In the genomic region with DNA sequence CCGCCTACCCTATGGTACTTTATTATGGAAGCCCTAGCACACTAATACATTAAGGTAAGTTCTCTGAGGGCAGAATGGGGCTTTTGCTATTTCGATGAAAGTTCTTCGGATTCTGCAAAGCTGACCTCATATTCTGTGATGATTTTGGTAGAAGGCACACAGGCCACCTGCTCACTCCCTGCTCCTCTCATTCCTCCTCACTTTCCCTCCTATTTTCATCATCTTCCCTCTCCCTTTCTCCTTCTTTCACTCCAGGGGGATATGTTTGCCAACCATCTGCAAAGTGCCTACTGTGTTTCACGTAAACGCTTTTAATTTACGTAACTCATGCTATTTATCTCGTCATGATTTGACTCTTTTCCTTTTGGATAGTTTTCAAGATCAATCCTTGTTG, we compare ENCODE assay signal across 2 cellular contexts.
TF ChIP-seq lines count a peak whose summit lies in the region.

No MANE protein-coding gene starts in this region.

TF ChIP-seq in SK-N-SH, 30 proteins besides CTCF, POLR2A, EP300 and RAD21 (continued from another document):
- TF ChIP-seq, protein P1, sequence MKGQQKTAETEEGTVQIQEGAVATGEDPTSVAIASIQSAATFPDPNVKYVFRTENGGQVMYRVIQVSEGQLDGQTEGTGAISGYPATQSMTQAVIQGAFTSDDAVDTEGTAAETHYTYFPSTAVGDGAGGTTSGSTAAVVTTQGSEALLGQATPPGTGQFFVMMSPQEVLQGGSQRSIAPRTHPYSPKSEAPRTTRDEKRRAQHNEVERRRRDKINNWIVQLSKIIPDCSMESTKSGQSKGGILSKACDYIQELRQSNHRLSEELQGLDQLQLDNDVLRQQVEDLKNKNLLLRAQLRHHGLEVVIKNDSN (IDR thresholded peaks at IDR 0.05; ENCODE audit: borderline replicate concordance, low read depth) = no peak
- TF ChIP-seq, protein P2, sequence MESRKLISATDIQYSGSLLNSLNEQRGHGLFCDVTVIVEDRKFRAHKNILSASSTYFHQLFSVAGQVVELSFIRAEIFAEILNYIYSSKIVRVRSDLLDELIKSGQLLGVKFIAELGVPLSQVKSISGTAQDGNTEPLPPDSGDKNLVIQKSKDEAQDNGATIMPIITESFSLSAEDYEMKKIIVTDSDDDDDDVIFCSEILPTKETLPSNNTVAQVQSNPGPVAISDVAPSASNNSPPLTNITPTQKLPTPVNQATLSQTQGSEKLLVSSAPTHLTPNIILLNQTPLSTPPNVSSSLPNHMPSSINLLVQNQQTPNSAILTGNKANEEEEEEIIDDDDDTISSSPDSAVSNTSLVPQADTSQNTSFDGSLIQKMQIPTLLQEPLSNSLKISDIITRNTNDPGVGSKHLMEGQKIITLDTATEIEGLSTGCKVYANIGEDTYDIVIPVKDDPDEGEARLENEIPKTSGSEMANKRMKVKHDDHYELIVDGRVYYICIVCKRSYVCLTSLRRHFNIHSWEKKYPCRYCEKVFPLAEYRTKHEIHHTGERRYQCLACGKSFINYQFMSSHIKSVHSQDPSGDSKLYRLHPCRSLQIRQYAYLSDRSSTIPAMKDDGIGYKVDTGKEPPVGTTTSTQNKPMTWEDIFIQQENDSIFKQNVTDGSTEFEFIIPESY (IDR thresholded peaks at IDR 0.05; ENCODE audit: borderline replicate concordance, low read depth) = no peak
- TF ChIP-seq, protein P3, sequence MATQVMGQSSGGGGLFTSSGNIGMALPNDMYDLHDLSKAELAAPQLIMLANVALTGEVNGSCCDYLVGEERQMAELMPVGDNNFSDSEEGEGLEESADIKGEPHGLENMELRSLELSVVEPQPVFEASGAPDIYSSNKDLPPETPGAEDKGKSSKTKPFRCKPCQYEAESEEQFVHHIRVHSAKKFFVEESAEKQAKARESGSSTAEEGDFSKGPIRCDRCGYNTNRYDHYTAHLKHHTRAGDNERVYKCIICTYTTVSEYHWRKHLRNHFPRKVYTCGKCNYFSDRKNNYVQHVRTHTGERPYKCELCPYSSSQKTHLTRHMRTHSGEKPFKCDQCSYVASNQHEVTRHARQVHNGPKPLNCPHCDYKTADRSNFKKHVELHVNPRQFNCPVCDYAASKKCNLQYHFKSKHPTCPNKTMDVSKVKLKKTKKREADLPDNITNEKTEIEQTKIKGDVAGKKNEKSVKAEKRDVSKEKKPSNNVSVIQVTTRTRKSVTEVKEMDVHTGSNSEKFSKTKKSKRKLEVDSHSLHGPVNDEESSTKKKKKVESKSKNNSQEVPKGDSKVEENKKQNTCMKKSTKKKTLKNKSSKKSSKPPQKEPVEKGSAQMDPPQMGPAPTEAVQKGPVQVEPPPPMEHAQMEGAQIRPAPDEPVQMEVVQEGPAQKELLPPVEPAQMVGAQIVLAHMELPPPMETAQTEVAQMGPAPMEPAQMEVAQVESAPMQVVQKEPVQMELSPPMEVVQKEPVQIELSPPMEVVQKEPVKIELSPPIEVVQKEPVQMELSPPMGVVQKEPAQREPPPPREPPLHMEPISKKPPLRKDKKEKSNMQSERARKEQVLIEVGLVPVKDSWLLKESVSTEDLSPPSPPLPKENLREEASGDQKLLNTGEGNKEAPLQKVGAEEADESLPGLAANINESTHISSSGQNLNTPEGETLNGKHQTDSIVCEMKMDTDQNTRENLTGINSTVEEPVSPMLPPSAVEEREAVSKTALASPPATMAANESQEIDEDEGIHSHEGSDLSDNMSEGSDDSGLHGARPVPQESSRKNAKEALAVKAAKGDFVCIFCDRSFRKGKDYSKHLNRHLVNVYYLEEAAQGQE (IDR thresholded peaks at IDR 0.05; ENCODE audit: low read depth, low read length) = no peak
- no peak for TF ChIP-seq TAF1 (IDR thresholded peaks at IDR 0.05; ENCODE audit: borderline replicate concordance, low read depth, low read length)
- TF ChIP-seq, protein P4, sequence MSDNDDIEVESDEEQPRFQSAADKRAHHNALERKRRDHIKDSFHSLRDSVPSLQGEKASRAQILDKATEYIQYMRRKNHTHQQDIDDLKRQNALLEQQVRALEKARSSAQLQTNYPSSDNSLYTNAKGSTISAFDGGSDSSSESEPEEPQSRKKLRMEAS (IDR thresholded peaks at IDR 0.05; ENCODE audit: low read depth) = no peak
- no peak for TF ChIP-seq TEAD4 (IDR thresholded peaks at IDR 0.05; ENCODE audit: borderline replicate concordance, insufficient read depth)
- TF ChIP-seq FOXM1 (IDR thresholded peaks at IDR 0.05; ENCODE audit: low read depth) = no peak
- TF ChIP-seq JUND (IDR thresholded peaks at IDR 0.05) = no peak
- no peak for TF ChIP-seq EZH2phosphoT487 (IDR thresholded peaks at IDR 0.05; ENCODE audit: borderline replicate concordance, low read depth)
- TF ChIP-seq POLR2AphosphoS5 (IDR thresholded peaks at IDR 0.05; ENCODE audit: low read depth, low read length) = no peak
- no peak for TF ChIP-seq RXRA (IDR thresholded peaks at IDR 0.05; ENCODE audit: borderline replicate concordance, low read depth)
- TF ChIP-seq TCF12 (IDR thresholded peaks at IDR 0.05) = no peak
- no peak for TF ChIP-seq FOSL2 (IDR thresholded peaks at IDR 0.05; ENCODE audit: borderline replicate concordance, low read depth)
- TF ChIP-seq MEF2A (IDR thresholded peaks at IDR 0.05; ENCODE audit: borderline replicate concordance, low read depth) = no peak
- no peak for TF ChIP-seq ELF1 (IDR thresholded peaks at IDR 0.05)
- TF ChIP-seq, protein P5, sequence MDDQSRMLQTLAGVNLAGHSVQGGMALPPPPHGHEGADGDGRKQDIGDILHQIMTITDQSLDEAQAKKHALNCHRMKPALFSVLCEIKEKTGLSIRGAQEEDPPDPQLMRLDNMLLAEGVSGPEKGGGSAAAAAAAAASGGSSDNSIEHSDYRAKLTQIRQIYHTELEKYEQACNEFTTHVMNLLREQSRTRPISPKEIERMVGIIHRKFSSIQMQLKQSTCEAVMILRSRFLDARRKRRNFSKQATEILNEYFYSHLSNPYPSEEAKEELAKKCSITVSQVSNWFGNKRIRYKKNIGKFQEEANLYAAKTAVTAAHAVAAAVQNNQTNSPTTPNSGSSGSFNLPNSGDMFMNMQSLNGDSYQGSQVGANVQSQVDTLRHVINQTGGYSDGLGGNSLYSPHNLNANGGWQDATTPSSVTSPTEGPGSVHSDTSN (IDR thresholded peaks at IDR 0.05) = no peak
- no peak for TF ChIP-seq NRF1 (IDR thresholded peaks at IDR 0.05; ENCODE audit: low read depth, low read length)

TF ChIP-seq in SK-N-SH treated with all-trans-retinoic acid at 6 μM for 48 hours, 23 proteins besides CTCF, POLR2A, EP300 and RAD21 (continued from another document):
- TF ChIP-seq, protein P6, sequence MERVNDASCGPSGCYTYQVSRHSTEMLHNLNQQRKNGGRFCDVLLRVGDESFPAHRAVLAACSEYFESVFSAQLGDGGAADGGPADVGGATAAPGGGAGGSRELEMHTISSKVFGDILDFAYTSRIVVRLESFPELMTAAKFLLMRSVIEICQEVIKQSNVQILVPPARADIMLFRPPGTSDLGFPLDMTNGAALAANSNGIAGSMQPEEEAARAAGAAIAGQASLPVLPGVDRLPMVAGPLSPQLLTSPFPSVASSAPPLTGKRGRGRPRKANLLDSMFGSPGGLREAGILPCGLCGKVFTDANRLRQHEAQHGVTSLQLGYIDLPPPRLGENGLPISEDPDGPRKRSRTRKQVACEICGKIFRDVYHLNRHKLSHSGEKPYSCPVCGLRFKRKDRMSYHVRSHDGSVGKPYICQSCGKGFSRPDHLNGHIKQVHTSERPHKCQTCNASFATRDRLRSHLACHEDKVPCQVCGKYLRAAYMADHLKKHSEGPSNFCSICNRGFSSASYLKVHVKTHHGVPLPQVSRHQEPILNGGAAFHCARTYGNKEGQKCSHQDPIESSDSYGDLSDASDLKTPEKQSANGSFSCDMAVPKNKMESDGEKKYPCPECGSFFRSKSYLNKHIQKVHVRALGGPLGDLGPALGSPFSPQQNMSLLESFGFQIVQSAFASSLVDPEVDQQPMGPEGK (CRISPR knock-in tag; IDR thresholded peaks at IDR 0.05; ENCODE audit: borderline replicate concordance) = no peak
- TF ChIP-seq ISL1 (CRISPR knock-in tag; IDR thresholded peaks at IDR 0.05) = no peak
- TF ChIP-seq ZNF565 (CRISPR knock-in tag; conservative IDR thresholded peaks at IDR 0.05; ENCODE audit: low read depth) = no peak
- no peak for TF ChIP-seq ZNF70 (CRISPR knock-in tag; IDR thresholded peaks at IDR 0.05)
- TF ChIP-seq, protein P7, sequence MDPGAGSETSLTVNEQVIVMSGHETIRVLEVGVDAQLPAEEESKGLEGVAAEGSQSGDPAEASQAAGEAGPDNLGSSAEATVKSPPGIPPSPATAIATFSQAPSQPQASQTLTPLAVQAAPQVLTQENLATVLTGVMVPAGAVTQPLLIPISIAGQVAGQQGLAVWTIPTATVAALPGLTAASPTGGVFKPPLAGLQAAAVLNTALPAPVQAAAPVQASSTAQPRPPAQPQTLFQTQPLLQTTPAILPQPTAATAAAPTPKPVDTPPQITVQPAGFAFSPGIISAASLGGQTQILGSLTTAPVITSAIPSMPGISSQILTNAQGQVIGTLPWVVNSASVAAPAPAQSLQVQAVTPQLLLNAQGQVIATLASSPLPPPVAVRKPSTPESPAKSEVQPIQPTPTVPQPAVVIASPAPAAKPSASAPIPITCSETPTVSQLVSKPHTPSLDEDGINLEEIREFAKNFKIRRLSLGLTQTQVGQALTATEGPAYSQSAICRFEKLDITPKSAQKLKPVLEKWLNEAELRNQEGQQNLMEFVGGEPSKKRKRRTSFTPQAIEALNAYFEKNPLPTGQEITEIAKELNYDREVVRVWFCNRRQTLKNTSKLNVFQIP (CRISPR knock-in tag; IDR thresholded peaks at IDR 0.05; ENCODE audit: borderline replicate concordance, low read depth) = no peak
- TF ChIP-seq, protein P8, sequence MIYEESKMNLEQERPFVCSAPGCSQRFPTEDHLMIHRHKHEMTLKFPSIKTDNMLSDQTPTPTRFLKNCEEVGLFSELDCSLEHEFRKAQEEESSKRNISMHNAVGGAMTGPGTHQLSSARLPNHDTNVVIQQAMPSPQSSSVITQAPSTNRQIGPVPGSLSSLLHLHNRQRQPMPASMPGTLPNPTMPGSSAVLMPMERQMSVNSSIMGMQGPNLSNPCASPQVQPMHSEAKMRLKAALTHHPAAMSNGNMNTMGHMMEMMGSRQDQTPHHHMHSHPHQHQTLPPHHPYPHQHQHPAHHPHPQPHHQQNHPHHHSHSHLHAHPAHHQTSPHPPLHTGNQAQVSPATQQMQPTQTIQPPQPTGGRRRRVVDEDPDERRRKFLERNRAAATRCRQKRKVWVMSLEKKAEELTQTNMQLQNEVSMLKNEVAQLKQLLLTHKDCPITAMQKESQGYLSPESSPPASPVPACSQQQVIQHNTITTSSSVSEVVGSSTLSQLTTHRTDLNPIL (CRISPR knock-in tag; IDR thresholded peaks at IDR 0.05; ENCODE audit: low read depth) = no peak
- TF ChIP-seq, protein P9, sequence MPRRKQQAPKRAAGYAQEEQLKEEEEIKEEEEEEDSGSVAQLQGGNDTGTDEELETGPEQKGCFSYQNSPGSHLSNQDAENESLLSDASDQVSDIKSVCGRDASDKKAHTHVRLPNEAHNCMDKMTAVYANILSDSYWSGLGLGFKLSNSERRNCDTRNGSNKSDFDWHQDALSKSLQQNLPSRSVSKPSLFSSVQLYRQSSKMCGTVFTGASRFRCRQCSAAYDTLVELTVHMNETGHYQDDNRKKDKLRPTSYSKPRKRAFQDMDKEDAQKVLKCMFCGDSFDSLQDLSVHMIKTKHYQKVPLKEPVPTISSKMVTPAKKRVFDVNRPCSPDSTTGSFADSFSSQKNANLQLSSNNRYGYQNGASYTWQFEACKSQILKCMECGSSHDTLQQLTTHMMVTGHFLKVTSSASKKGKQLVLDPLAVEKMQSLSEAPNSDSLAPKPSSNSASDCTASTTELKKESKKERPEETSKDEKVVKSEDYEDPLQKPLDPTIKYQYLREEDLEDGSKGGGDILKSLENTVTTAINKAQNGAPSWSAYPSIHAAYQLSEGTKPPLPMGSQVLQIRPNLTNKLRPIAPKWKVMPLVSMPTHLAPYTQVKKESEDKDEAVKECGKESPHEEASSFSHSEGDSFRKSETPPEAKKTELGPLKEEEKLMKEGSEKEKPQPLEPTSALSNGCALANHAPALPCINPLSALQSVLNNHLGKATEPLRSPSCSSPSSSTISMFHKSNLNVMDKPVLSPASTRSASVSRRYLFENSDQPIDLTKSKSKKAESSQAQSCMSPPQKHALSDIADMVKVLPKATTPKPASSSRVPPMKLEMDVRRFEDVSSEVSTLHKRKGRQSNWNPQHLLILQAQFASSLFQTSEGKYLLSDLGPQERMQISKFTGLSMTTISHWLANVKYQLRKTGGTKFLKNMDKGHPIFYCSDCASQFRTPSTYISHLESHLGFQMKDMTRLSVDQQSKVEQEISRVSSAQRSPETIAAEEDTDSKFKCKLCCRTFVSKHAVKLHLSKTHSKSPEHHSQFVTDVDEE (CRISPR knock-in tag; IDR thresholded peaks at IDR 0.05) = no peak
- no peak for TF ChIP-seq TCF4 (CRISPR knock-in tag; IDR thresholded peaks at IDR 0.05; ENCODE audit: borderline replicate concordance)
- TF ChIP-seq, protein P10, sequence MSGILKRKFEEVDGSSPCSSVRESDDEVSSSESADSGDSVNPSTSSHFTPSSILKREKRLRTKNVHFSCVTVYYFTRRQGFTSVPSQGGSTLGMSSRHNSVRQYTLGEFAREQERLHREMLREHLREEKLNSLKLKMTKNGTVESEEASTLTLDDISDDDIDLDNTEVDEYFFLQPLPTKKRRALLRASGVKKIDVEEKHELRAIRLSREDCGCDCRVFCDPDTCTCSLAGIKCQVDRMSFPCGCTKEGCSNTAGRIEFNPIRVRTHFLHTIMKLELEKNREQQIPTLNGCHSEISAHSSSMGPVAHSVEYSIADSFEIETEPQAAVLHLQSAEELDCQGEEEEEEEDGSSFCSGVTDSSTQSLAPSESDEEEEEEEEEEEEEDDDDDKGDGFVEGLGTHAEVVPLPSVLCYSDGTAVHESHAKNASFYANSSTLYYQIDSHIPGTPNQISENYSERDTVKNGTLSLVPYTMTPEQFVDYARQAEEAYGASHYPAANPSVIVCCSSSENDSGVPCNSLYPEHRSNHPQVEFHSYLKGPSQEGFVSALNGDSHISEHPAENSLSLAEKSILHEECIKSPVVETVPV (CRISPR knock-in tag; IDR thresholded peaks at IDR 0.05) = no peak
- TF ChIP-seq SNAI2 (CRISPR knock-in tag; IDR thresholded peaks at IDR 0.05) = no peak
- no peak for TF ChIP-seq ARNTL (CRISPR knock-in tag; IDR thresholded peaks at IDR 0.05; ENCODE audit: borderline replicate concordance, low read depth)
- TF ChIP-seq OSR1 (CRISPR knock-in tag; IDR thresholded peaks at IDR 0.05) = no peak
- TF ChIP-seq RARB (CRISPR knock-in tag; IDR thresholded peaks at IDR 0.05) = no peak
- TF ChIP-seq ZC3H10 (CRISPR knock-in tag; IDR thresholded peaks at IDR 0.05) = no peak
- no peak for TF ChIP-seq TOX (CRISPR knock-in tag; IDR thresholded peaks at IDR 0.05; ENCODE audit: borderline replicate concordance)
- TF ChIP-seq ESRRG (CRISPR knock-in tag; IDR thresholded peaks at IDR 0.05) = no peak
- TF ChIP-seq ZFP30 (CRISPR knock-in tag; IDR thresholded peaks at IDR 0.05) = no peak
